In genomic region chr5:132386644-132387286, GRCh38 we compare ENCODE assay signal across 8 cellular contexts. TPM values are rescaled to one million over a fixed set of nuclear protein-coding genes. Genes with fewer than 3 reads are reported as not detected.
DNase-seq lines count a peak whose midpoint lies in the region; ATAC-seq and TF ChIP-seq lines count a peak whose summit lies in the region.

No MANE protein-coding gene starts in this region.

- POLR2A ChIA-PET in activated B cell treated with CpG ODN at 0.5 μM for 24 hours (lab: Charles Lee), result interaction anchor here (0.6 to 4.9 kb wide), 13 partner anchors 22 to 918 kb away, joined by 3 to 34 read pairs (median 3); partner anchors contain the start of genes IRF1 and KIF3A

- no peak overlapping the region for H3K4me3 ChIP-seq in cardiac fibroblast (replicated peaks in 1 of 2; ENCODE audit: low read depth in 2 of 2, low read length in 2 of 2)

- intact Hi-C loops in activated B cell treated with CpG ODN at 0.5 μM for 24 hours (cut with micrococcal nuclease), result loop anchor here (1.0 to 10.0 kb wide), 6 partner anchors 25 to 718 kb away; no protein-coding TSS in a partner anchor

- H3K9me3 Mint-ChIP-seq in activated B cell treated with CpG ODN at 0.5 μM for 24 hours, result no peaks in the 10 kb centered on the region

- peak overlapping the region; percentile 39 for H3K27ac Mint-ChIP-seq in activated B cell treated with CpG ODN at 0.5 μM for 24 hours

- CTCF ChIA-PET in activated B cell treated with CpG ODN at 0.5 μM for 24 hours (lab: Charles Lee), result interaction anchor here (0.6 to 9.2 kb wide), 31 partner anchors 8 to 721 kb away, joined by 3 to 253 read pairs (median 4); partner anchors contain the start of genes IRF1, KIF3A and SLC22A5

- H3K27me3 Mint-ChIP-seq in activated B cell treated with CpG ODN at 0.5 μM for 24 hours, result no peaks in the 10 kb centered on the region

- no peak overlapping the region for H3K4me3 Mint-ChIP-seq in activated B cell treated with CpG ODN at 0.5 μM for 24 hours

- in situ Hi-C loops in GM13976 (cut with MboI; ENCODE audit: low sequenced_read_pairs, unreplicated experiment), result loop anchor here (10.0 kb wide), 1 partner anchor 438 kb away; no protein-coding TSS in a partner anchor

- H3K4me1 Mint-ChIP-seq in activated B cell treated with CpG ODN at 0.5 μM for 24 hours, result peaks cover 21% of the 10 kb centered on the region

- DNase-seq in GM13976 (ENCODE audit: low spot score) (peak; percentile 88), HCEC 1CT (peak; percentile 75), NAMALWA (ENCODE audit: low spot score) (peak; percentile 90), activated B cell treated with CpG ODN at 0.5 μM for 24 hours (peak; percentile 62), cardiac fibroblast (ENCODE audit: low read depth in 2 of 2) (peak; percentile 79 to 84), kidney glomerular epithelial cell (lab: John Stamatoyannopoulos, UW) (peak; percentile 77), foreskin melanocyte (no peak)
- peak in 3 of 4 experiments; percentile 48 to 60 (median 51) for DNase-seq in stimulated activated CD4-positive, alpha-beta T cell treated with anti-CD3 and anti-CD28 coated beads, Interleukin-1b, Interleukin-23, amount 100 ng/mL, for 24 hours (ENCODE audit: low read depth in 4 of 4, low spot score in 1 of 4)

- peak; percentile 92 for ATAC-seq in activated B cell treated with CpG ODN at 0.5 μM for 24 hours (ENCODE audit: low read depth)

- TF ChIP-seq CTCF in GM13976 (IDR thresholded peaks at IDR 0.05; ENCODE audit: borderline replicate concordance, control extremely low read depth, extremely low read depth, insufficient read depth, missing control alignments) (peak; percentile 96), activated B cell treated with CpG ODN at 0.5 μM for 24 hours (IDR thresholded peaks at IDR 0.05) (no peak), cardiac fibroblast (IDR thresholded peaks at IDR 0.05; ENCODE audit: low read depth, low read length) (peak; percentile 91)

- peaks cover 2% of the 10 kb centered on the region for H3K36me3 Mint-ChIP-seq in activated B cell treated with CpG ODN at 0.5 μM for 24 hours (ENCODE audit: low read depth)

RNA-seq across cellular contexts. Expression of gene SLC22A5, which starts 17.3 kb away (rescaled TPM):
- total RNA-seq in activated B cell treated with CpG ODN at 0.5 μM for 24 hours, result 5.4 and 6.6 TPM in 2 replicates
